16 cellular contexts compared by ENCODE assay signal in genomic region chr9:129586241-129586640, GRCh38. TPM values are rescaled to one million over a fixed set of nuclear protein-coding genes. Genes with fewer than 3 reads are reported as not detected.
DNase-seq lines count a peak whose midpoint lies in the region; ATAC-seq and TF ChIP-seq lines count a peak whose summit lies in the region.
"Had no signal": no experiment of that assay in that cellular context is flagged by ENCODE, and none has a peak within 500 bp of the region (broad histone marks: within the 10 kb centered on the region; RNA-seq: fewer than 3 reads in every experiment).

No MANE protein-coding gene starts in this region.

- H3K27me3 ChIP-seq in CD8-positive, alpha-beta memory T cell (ENCODE audit: insufficient read depth, low read length, poor library complexity, severe bottlenecking): no peaks in the 10 kb centered on the region
- no peaks in the 10 kb centered on the region for H3K27me3 ChIP-seq in Karpas-422 (ENCODE audit: low read length)
- H3K27me3 ChIP-seq: tibial artery had no signal

- ATAC-seq in activated CD4-positive, alpha-beta T cell treated with anti-CD3 and anti-CD28 coated beads for 36 hours: peak; percentile 62
- peak; percentile 32 for ATAC-seq in activated T-helper 17 cell treated with anti-CD3 and anti-CD28 coated beads, Interleukin-2, amount 50 U/mL, for 72 hours (replicated peaks)
- ATAC-seq in GM21528 (IDR thresholded peaks at IDR 0.05; ENCODE audit: low FRiP score, unreplicated experiment): no peak

- H3K4me3 ChIP-seq in CD8-positive, alpha-beta memory T cell (ENCODE audit: low read length): no peak overlapping the region
- no peak overlapping the region for H3K4me3 ChIP-seq in Karpas-422 (ENCODE audit: low read length)
- H3K4me3 ChIP-seq: tibial artery had no signal

- no peaks in the 10 kb centered on the region for H3K36me3 ChIP-seq in CD8-positive, alpha-beta memory T cell (ENCODE audit: insufficient read depth, low read length)
- H3K36me3 ChIP-seq in Karpas-422 (ENCODE audit: insufficient read depth, low read length): no peaks in the 10 kb centered on the region
- H3K36me3 ChIP-seq: tibial artery had no signal

- H3K36me3 Mint-ChIP-seq in activated CD4-positive, alpha-beta T cell treated with anti-CD3 and anti-CD28 coated beads for 36 hours (ENCODE audit: low read depth): no peaks in the 10 kb centered on the region
- no peaks in the 10 kb centered on the region for H3K36me3 Mint-ChIP-seq in CD8-positive, alpha-beta memory T cell
- H3K36me3 Mint-ChIP-seq in activated T-helper 17 cell treated with anti-CD3 and anti-CD28 coated beads, Interleukin-2, amount 50 U/mL, for 72 hours (ENCODE audit: low read depth): no peaks in the 10 kb centered on the region
- no peaks in the 10 kb centered on the region for H3K36me3 Mint-ChIP-seq in nephron (ENCODE audit: low read depth)
- no peaks in the 10 kb centered on the region for H3K36me3 Mint-ChIP-seq in chondrocyte (ENCODE audit: low read depth)
- H3K36me3 Mint-ChIP-seq: CD14-positive monocyte had no signal

- intact Hi-C loops in activated CD4-positive, alpha-beta T cell treated with anti-CD3 and anti-CD28 coated beads for 36 hours (cut with DNase I, micrococcal nuclease): no loop called here

- no peak for DNase-seq in activated CD4-positive, alpha-beta T cell treated with anti-CD3 and anti-CD28 coated beads for 36 hours
- DNase-seq in activated CD4-positive, alpha-beta T cell treated with anti-CD3 and anti-CD28 coated beads for 48 hours: no peak
- DNase-seq in CD8-positive, alpha-beta memory T cell: peak in 1 of 5 donors; percentile 19
- DNase-seq in chondrocyte (ENCODE audit: low spot score) (no peak), Karpas-422 (no peak)
- DNase-seq: DMS79, kidney glomerular epithelial cell, NCI-H187 treated with DMSO at 0.1 percent for 48 hours, tibial artery had no signal

- no peak overlapping the region for H3K9ac ChIP-seq in Karpas-422 (ENCODE audit: low read length)

- H3K27ac ChIP-seq in CD8-positive, alpha-beta memory T cell (ENCODE audit: low read depth, low read length): no peak overlapping the region
- no peak overlapping the region for H3K27ac ChIP-seq in Karpas-422 (ENCODE audit: low read length)
- H3K27ac ChIP-seq: tibial artery had no signal

- H3K9me3 ChIP-seq in CD8-positive, alpha-beta memory T cell (ENCODE audit: low read length): no peaks in the 10 kb centered on the region
- H3K9me3 ChIP-seq in Karpas-422 (ENCODE audit: low read length): no peaks in the 10 kb centered on the region; the same call in 1 of the 2 replicates
- H3K9me3 ChIP-seq: tibial artery had no signal

- CTCF ChIA-PET in activated CD4-positive, alpha-beta T cell treated with anti-CD3 and anti-CD28 coated beads for 36 hours (lab: Charles Lee): interaction anchor here (1.0 to 1.4 kb wide), 2 partner anchors 18 to 412 kb away, joined by 4 to 9 read pairs; no protein-coding TSS in a partner anchor
- CTCF ChIA-PET in CD8-positive, alpha-beta memory T cell (lab: Charles Lee): interaction anchor here (0.8 kb wide), 1 partner anchor 151 kb away, joined by 3 read pairs; no protein-coding TSS in a partner anchor

- H2AFZ ChIP-seq in Karpas-422 (ENCODE audit: low read length): no peak overlapping the region

- peaks cover 24% of the 10 kb centered on the region for H3K4me1 ChIP-seq in CD8-positive, alpha-beta memory T cell (ENCODE audit: insufficient read depth, low read length)
- no peaks in the 10 kb centered on the region for H3K4me1 ChIP-seq in Karpas-422 (ENCODE audit: low read length)

- no peak overlapping the region for H3K4me2 ChIP-seq in Karpas-422 (ENCODE audit: low read depth, low read length, poor library complexity, severe bottlenecking)

- POLR2A ChIA-PET in activated CD4-positive, alpha-beta T cell treated with anti-CD3 and anti-CD28 coated beads for 36 hours (lab: Charles Lee): interaction anchor here (0.7 to 1.2 kb wide), 2 partner anchors 33 to 408 kb away, joined by 4 read pairs; partner anchors contain the start of gene IER5L
- POLR2A ChIA-PET in CD8-positive, alpha-beta memory T cell (lab: Charles Lee): interaction anchor here (0.8 kb wide), 1 partner anchor 40 kb away, joined by 3 read pairs; the partner anchor contains the start of gene NTMT1

- H3K79me2 ChIP-seq in Karpas-422 (ENCODE audit: low read length): no peaks in the 10 kb centered on the region

- H3K27me3 Mint-ChIP-seq in activated CD4-positive, alpha-beta T cell treated with anti-CD3 and anti-CD28 coated beads for 36 hours: no peaks in the 10 kb centered on the region
- H3K27me3 Mint-ChIP-seq in CD8-positive, alpha-beta memory T cell: peaks cover 4 to 9% of the 10 kb centered on the region in 2 donors
- peaks cover 4% of the 10 kb centered on the region for H3K27me3 Mint-ChIP-seq in activated T-helper 17 cell treated with anti-CD3 and anti-CD28 coated beads, Interleukin-2, amount 50 U/mL, for 72 hours
- no peaks in the 10 kb centered on the region for H3K27me3 Mint-ChIP-seq in nephron (ENCODE audit: low read depth)
- H3K27me3 Mint-ChIP-seq in chondrocyte (ENCODE audit: low read depth): no peaks in the 10 kb centered on the region

- TF ChIP-seq CTCF in nephron (IDR thresholded peaks at IDR 0.05; ENCODE audit: unreplicated experiment in 3 of 3) (no peak), chondrocyte (IDR thresholded peaks at IDR 0.05) (no peak)

- no peak overlapping the region for H3K27ac Mint-ChIP-seq in activated CD4-positive, alpha-beta T cell treated with anti-CD3 and anti-CD28 coated beads for 36 hours
- H3K27ac Mint-ChIP-seq in CD8-positive, alpha-beta memory T cell: peak overlapping the region in 6 of 8 donors; percentile 30 to 90 (median 60)
- peak overlapping the region; percentile 23 for H3K27ac Mint-ChIP-seq in activated T-helper 17 cell treated with anti-CD3 and anti-CD28 coated beads, Interleukin-2, amount 50 U/mL, for 72 hours
- H3K27ac Mint-ChIP-seq in nephron (peak overlapping the region; percentile 83 to 94 (median 93)), chondrocyte (ENCODE audit: unreplicated experiment) (no peak overlapping the region)

- H4K20me1 ChIP-seq in Karpas-422 (ENCODE audit: insufficient read depth, low read depth, low read length): no peaks in the 10 kb centered on the region

- no peaks in the 10 kb centered on the region for H3K9me2 ChIP-seq in Karpas-422 (replicated peaks; ENCODE audit: insufficient read depth, low read length)

- no peaks in the 10 kb centered on the region for H3K9me3 Mint-ChIP-seq in activated CD4-positive, alpha-beta T cell treated with anti-CD3 and anti-CD28 coated beads for 36 hours (ENCODE audit: low read depth)
- no peaks in the 10 kb centered on the region for H3K9me3 Mint-ChIP-seq in CD8-positive, alpha-beta memory T cell
- H3K9me3 Mint-ChIP-seq in activated T-helper 17 cell treated with anti-CD3 and anti-CD28 coated beads, Interleukin-2, amount 50 U/mL, for 72 hours: peaks cover 4% of the 10 kb centered on the region
- no peaks in the 10 kb centered on the region for H3K9me3 Mint-ChIP-seq in nephron
- no peaks in the 10 kb centered on the region for H3K9me3 Mint-ChIP-seq in chondrocyte (ENCODE audit: low read depth)
- H3K9me3 Mint-ChIP-seq: neural crest cell had no signal

- no peak overlapping the region for H3K4me3 Mint-ChIP-seq in activated CD4-positive, alpha-beta T cell treated with anti-CD3 and anti-CD28 coated beads for 36 hours
- H3K4me3 Mint-ChIP-seq in CD8-positive, alpha-beta memory T cell: peak overlapping the region in 3 of 7 donors; percentile 1 to 25 (median 19)
- H3K4me3 Mint-ChIP-seq in activated T-helper 17 cell treated with anti-CD3 and anti-CD28 coated beads, Interleukin-2, amount 50 U/mL, for 72 hours: no peak overlapping the region
- H3K4me3 Mint-ChIP-seq in nephron (no peak overlapping the region), chondrocyte (ENCODE audit: unreplicated experiment) (no peak overlapping the region)
- H3K4me3 Mint-ChIP-seq: CD14-positive monocyte, neural crest cell had no signal

- H3K4me1 Mint-ChIP-seq in activated CD4-positive, alpha-beta T cell treated with anti-CD3 and anti-CD28 coated beads for 36 hours: peaks cover 37% of the 10 kb centered on the region
- peaks cover 45 to 50% (median 45%) of the 10 kb centered on the region in 3 donors for H3K4me1 Mint-ChIP-seq in CD8-positive, alpha-beta memory T cell
- peaks cover 38% of the 10 kb centered on the region for H3K4me1 Mint-ChIP-seq in activated T-helper 17 cell treated with anti-CD3 and anti-CD28 coated beads, Interleukin-2, amount 50 U/mL, for 72 hours
- H3K4me1 Mint-ChIP-seq in nephron: peaks cover 53% of the 10 kb centered on the region
- H3K4me1 Mint-ChIP-seq in chondrocyte (ENCODE audit: low read depth): peaks cover 8% of the 10 kb centered on the region

RNA-seq across cellular contexts. Expression of gene C9orf50, which starts 34.7 kb away (rescaled TPM):
- not detected for total RNA-seq in activated CD4-positive, alpha-beta T cell treated with anti-CD3 and anti-CD28 coated beads for 36 hours
- total RNA-seq in CD8-positive, alpha-beta memory T cell: not detected
- polyA plus RNA-seq in CD8-positive, alpha-beta memory T cell: not detected
- not detected for total RNA-seq in activated T-helper 17 cell treated with anti-CD3 and anti-CD28 coated beads, Interleukin-2, amount 50 U/mL, for 72 hours
- total RNA-seq in chondrocyte: 0.30 to 0.39 TPM (median 0.38 TPM) in 3 replicates
- total RNA-seq in Karpas-422 (2014; rRNA removed; shearing (Covaris generic); ENCODE audit: low replicate concordance): not detected in 2 replicates
- total RNA-seq: fibroblast of villous mesenchyme, H7 had no signal
- polyA plus RNA-seq: CD14-positive monocyte had no signal

RNA-seq across cellular contexts. Expression of gene NTMT1, which starts 39.7 kb away (rescaled TPM):
- total RNA-seq in activated CD4-positive, alpha-beta T cell treated with anti-CD3 and anti-CD28 coated beads for 36 hours: 10 to 100 TPM; 50.1 to 69.2 TPM
- total RNA-seq in CD8-positive, alpha-beta memory T cell: 10 to 100 TPM; 65.5 to 68.9 TPM
- polyA plus RNA-seq in CD8-positive, alpha-beta memory T cell: 48.6 TPM
- 10 to 100 TPM; 27.2 to 61.1 TPM for total RNA-seq in activated T-helper 17 cell treated with anti-CD3 and anti-CD28 coated beads, Interleukin-2, amount 50 U/mL, for 72 hours
- 32.6 to 37.4 TPM (median 34.4 TPM) in 3 replicates for total RNA-seq in chondrocyte
- 22.4 and 31.1 TPM in 2 replicates for total RNA-seq in Karpas-422 (2014; rRNA removed; shearing (Covaris generic); ENCODE audit: low replicate concordance)

RNA-seq across cellular contexts. Expression of gene ASB6, which starts 55.7 kb away (rescaled TPM):
- 10 to 100 TPM; 13.4 to 15.0 TPM for total RNA-seq in activated CD4-positive, alpha-beta T cell treated with anti-CD3 and anti-CD28 coated beads for 36 hours
- total RNA-seq in CD8-positive, alpha-beta memory T cell: 10 to 100 TPM; 28.0 to 28.3 TPM
- 31.0 TPM for polyA plus RNA-seq in CD8-positive, alpha-beta memory T cell
- total RNA-seq in activated T-helper 17 cell treated with anti-CD3 and anti-CD28 coated beads, Interleukin-2, amount 50 U/mL, for 72 hours: 10 to 100 TPM; 12.3 to 26.4 TPM
- total RNA-seq in chondrocyte: 17.4 to 18.1 TPM (median 17.7 TPM) in 3 replicates
- 10.6 and 16.3 TPM in 2 replicates for total RNA-seq in Karpas-422 (2014; rRNA removed; shearing (Covaris generic); ENCODE audit: low replicate concordance)

Comparison
In these comparisons a context has a peak if more than half of its experiments do, and no peak if none do; other contexts are left out.
1. H3K27ac Mint-ChIP-seq: peak in CD8-positive, alpha-beta memory T cell (6 of 8), activated T-helper 17 cell treated with anti-CD3 and anti-CD28 coated beads, Interleukin-2, amount 50 U/mL, for 72 hours (single experiment) and nephron (3 of 3); none in activated CD4-positive, alpha-beta T cell treated with anti-CD3 and anti-CD28 coated beads for 36 hours (single experiment) and chondrocyte (single experiment).